9 cellular contexts compared by ENCODE assay signal in the genomic region with DNA sequence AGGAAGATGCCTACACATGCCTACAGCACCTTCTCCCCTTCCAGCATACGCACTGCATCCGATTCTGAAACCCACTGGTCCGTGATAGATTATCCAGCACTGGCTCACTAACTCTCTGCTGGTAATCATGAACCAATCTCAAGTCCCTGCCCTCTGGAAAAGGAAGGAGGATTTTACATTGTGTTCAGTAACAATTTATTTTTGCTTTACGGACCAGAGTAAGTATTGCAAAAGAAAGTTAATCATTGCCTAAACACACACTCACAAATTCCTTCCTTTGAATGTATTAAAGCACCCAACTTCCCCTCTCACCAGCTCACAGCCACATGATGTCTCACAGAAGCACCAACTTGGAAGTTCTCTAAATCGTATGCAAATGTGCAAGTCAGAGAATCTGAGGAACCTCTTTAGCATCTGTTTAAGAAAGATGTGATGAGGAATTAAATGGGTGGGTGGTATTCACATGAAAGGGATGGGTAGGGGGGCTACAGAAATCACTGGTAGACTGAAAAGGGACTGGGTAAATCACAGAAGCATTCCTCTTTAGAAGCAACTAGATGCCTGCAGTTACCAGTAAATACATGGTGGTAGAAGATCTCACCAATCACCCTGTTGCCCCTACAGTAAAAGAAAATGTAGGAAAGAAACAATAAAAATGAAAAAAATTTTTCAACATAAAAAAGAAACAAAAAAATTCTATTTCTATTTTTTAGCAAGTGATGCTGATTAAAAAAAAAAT. TPM values are rescaled to one million over a fixed set of nuclear protein-coding genes. Genes with fewer than 3 reads are reported as not detected.
DNase-seq lines count a peak whose midpoint lies in the region; ATAC-seq and TF ChIP-seq lines count a peak whose summit lies in the region.
"Had no signal": no experiment of that assay in that cellular context is flagged by ENCODE, and none has a peak within 500 bp of the region (broad histone marks: within the 10 kb centered on the region; RNA-seq: fewer than 3 reads in every experiment).

No MANE protein-coding gene starts in this region.

- BruUV-seq in A673 (replicated peaks; lab: Mats Ljungman, UMichigan) = no TSS peak

- POLR2A ChIA-PET in A673 (lab: Charles Lee; ENCODE audit: low non-redundant PET) = no interaction called here

- H3K27me3 ChIP-seq in A673 (replicated peaks; ENCODE audit: insufficient read depth, low read depth, low read length, poor library complexity) = no peaks in the 10 kb centered on the region

- no peaks in the 10 kb centered on the region for H3K36me3 ChIP-seq in A673 (ENCODE audit: insufficient read depth, low read length, poor library complexity, severe bottlenecking)

- intact Hi-C loops in A673 (cut with micrococcal nuclease; ENCODE audit: unreplicated experiment) = loop anchor here (10.0 kb wide), 1 partner anchor 128 kb away; no protein-coding TSS in a partner anchor

- TF ChIP-seq CTCF in A673 (conservative IDR thresholded peaks at IDR 0.05; ENCODE audit: low read depth, low read length) = no peak

- H3K9me3 ChIP-seq in A673 (ENCODE audit: low read depth, low read length, poor library complexity, severe bottlenecking) = no peaks in the 10 kb centered on the region

- H3K27ac ChIP-seq in A673 (ENCODE audit: low read depth, low read length, poor library complexity, severe bottlenecking) (peak overlapping the region; percentile 26), caudate nucleus (ENCODE audit: low read depth, low read length) (peak overlapping the region; percentile 12)

- H3K4me1 ChIP-seq in A673 (ENCODE audit: insufficient read depth, low read length, poor library complexity, severe bottlenecking) = peaks cover 81% of the 10 kb centered on the region

- no peak for ATAC-seq in GM21576 (IDR thresholded peaks at IDR 0.05; ENCODE audit: unreplicated experiment)
- ATAC-seq in GM21360 (IDR thresholded peaks at IDR 0.05; ENCODE audit: unreplicated experiment) = no peak

- CTCF ChIA-PET in A673 (lab: Charles Lee) = no interaction called here

- DNase-seq in A673 (ENCODE audit: low spot score) (peak; percentile 40), KG1 (lab: John Stamatoyannopoulos, UW) (peak; percentile 61), caudate nucleus (lab: John Stamatoyannopoulos, UW) (peak in 1 of 61 donors; percentile 22), lung microvascular endothelial cell (ENCODE audit: low read depth in 2 of 2) (peak; percentile 15 to 68), DMS53 treated with DMSO at 0.1 percent for 48 hours (lab: John Stamatoyannopoulos, UW; ENCODE audit: unreplicated experiment) (no peak)
- DNase-seq in activated CD4-positive, alpha-beta T cell treated with anti-CD3 and anti-CD28 coated beads, Interleukin-2, amount 50 U/mL, for 1 hour = no peak
- DNase-seq: NCI-H1694 had no signal

- peak overlapping the region; percentile 5 for H3K4me3 ChIP-seq in A673 (ENCODE audit: low read depth, low read length, poor library complexity, severe bottlenecking)

RNA-seq across cellular contexts. Expression of gene GNAQ, which starts 8.4 kb away (rescaled TPM):
- total RNA-seq in A673 (2021) (68.6 and 69.9 TPM in 2 replicates), lung microvascular endothelial cell (24.4 and 33.3 TPM in 2 replicates)

Comparison
In these comparisons a context has a peak if more than half of its experiments do, and no peak if none do; other contexts are left out.
1. DNase-seq: peak in A673 (single experiment), KG1 (single experiment) and lung microvascular endothelial cell (2 of 2); none in DMS53 treated with DMSO at 0.1 percent for 48 hours (single experiment) and activated CD4-positive, alpha-beta T cell treated with anti-CD3 and anti-CD28 coated beads, Interleukin-2, amount 50 U/mL, for 1 hour (single experiment).